In genomic region chr17:7476951-7477350, GRCh38 we compare ENCODE assay signal across 12 cellular contexts. TPM values are rescaled to one million over a fixed set of nuclear protein-coding genes. Genes with fewer than 3 reads are reported as not detected.
DNase-seq lines count a peak whose midpoint lies in the region; ATAC-seq and TF ChIP-seq lines count a peak whose summit lies in the region.
"Had no signal": no experiment of that assay in that cellular context is flagged by ENCODE, and none has a peak within 500 bp of the region (broad histone marks: within the 10 kb centered on the region; RNA-seq: fewer than 3 reads in every experiment).

No MANE protein-coding gene starts in this region.

- peaks cover 67% of the 10 kb centered on the region for H3K4me1 Mint-ChIP-seq in activated T-cell treated with anti-CD3 and anti-CD28 coated beads, Interleukin-2, amount 50 U/mL, for 24 hours (ENCODE audit: low read depth)

- H3K9ac ChIP-seq in mucosa of stomach (ENCODE audit: low read length) = peak overlapping the region; percentile 93

- 92 to 100% methylated on average over 2 to 5 of the region's 5 CpGs for WGBS in body of pancreas, 2 donors

- no peaks in the 10 kb centered on the region for H3K9me3 Mint-ChIP-seq in activated T-cell treated with anti-CD3 and anti-CD28 coated beads, Interleukin-2, amount 50 U/mL, for 24 hours
- H3K9me3 Mint-ChIP-seq: activated naive CD4-positive, alpha-beta T cell treated with anti-CD3 and anti-CD28 coated beads, Interleukin-2, amount 50 U/mL, for 72 hours had no signal

- intact Hi-C loops in body of pancreas (cut with DNase I) = no loop called here
- intact Hi-C loops in tibial artery (cut with DNase I; ENCODE audit: low total_unique reads) = loop anchor here (5.0 kb wide), 1 partner anchor 40 kb away; the partner anchor contains the start of genes FGF11 and TMEM102

- no peak for DNase-seq in activated T-cell treated with anti-CD3 and anti-CD28 coated beads, Interleukin-2, amount 50 U/mL, for 24 hours
- DNase-seq in activated T-cell treated with anti-CD3 and anti-CD28 coated beads for 4 hours (no peak), body of pancreas (no peak), tibial artery (no peak), foreskin keratinocyte (no peak), GDM1 (lab: John Stamatoyannopoulos, UW) (no peak)
- DNase-seq: hippocampal formation, SHP77 had no signal

- peaks cover 56% of the 10 kb centered on the region for H3K4me1 ChIP-seq in body of pancreas
- peaks cover 43% of the 10 kb centered on the region for H3K4me1 ChIP-seq in mucosa of stomach (ENCODE audit: control insufficient read depth, insufficient read depth, low read length)
- peaks cover 0 to 64% (median 46%) of the 10 kb centered on the region in 4 donors for H3K4me1 ChIP-seq in tibial artery
- H3K4me1 ChIP-seq in foreskin keratinocyte = peaks cover 22% of the 10 kb centered on the region

- TF ChIP-seq CTCF in body of pancreas (IDR thresholded peaks at IDR 0.05) (no peak), tibial artery (IDR thresholded peaks at IDR 0.05) (no peak), foreskin keratinocyte (conservative IDR thresholded peaks at IDR 0.05) (no peak)

- TF ChIP-seq POLR2A in body of pancreas (IDR thresholded peaks at IDR 0.05) = no peak

- H3K27me3 ChIP-seq in body of pancreas (no peaks in the 10 kb centered on the region), mucosa of stomach (ENCODE audit: control insufficient read depth, insufficient read depth, low read length) (no peaks in the 10 kb centered on the region), tibial artery (no peaks in the 10 kb centered on the region), foreskin keratinocyte (no peaks in the 10 kb centered on the region)

- H3K9me3 ChIP-seq in body of pancreas = no peaks in the 10 kb centered on the region
- H3K9me3 ChIP-seq in mucosa of stomach (ENCODE audit: control insufficient read depth, low read length) = no peaks in the 10 kb centered on the region
- no peaks in the 10 kb centered on the region for H3K9me3 ChIP-seq in tibial artery

- peak overlapping the region; percentile 99 to 100 (median 99) for H3K27ac ChIP-seq in body of pancreas
- peak overlapping the region; percentile 100 for H3K27ac ChIP-seq in tibial artery
- H3K27ac ChIP-seq in foreskin keratinocyte = no peak overlapping the region

- H3K4me3 ChIP-seq in body of pancreas = no peak overlapping the region
- H3K4me3 ChIP-seq in mucosa of stomach (ENCODE audit: low read length) = no peak overlapping the region
- peak overlapping the region; percentile 95 to 100 for H3K4me3 ChIP-seq in tibial artery

- ATAC-seq in body of pancreas (no peak), GM21515 (IDR thresholded peaks at IDR 0.05; ENCODE audit: unreplicated experiment) (no peak), foreskin keratinocyte (no peak)

- peak overlapping the region; percentile 86 for H3K4me3 Mint-ChIP-seq in activated T-cell treated with anti-CD3 and anti-CD28 coated beads, Interleukin-2, amount 50 U/mL, for 24 hours

- peak overlapping the region; percentile 91 for H3K27ac Mint-ChIP-seq in activated T-cell treated with anti-CD3 and anti-CD28 coated beads, Interleukin-2, amount 50 U/mL, for 24 hours

- no peaks in the 10 kb centered on the region for H3K27me3 Mint-ChIP-seq in activated T-cell treated with anti-CD3 and anti-CD28 coated beads, Interleukin-2, amount 50 U/mL, for 24 hours

- H3K36me3 ChIP-seq in body of pancreas (replicated peaks in 1 of 2; ENCODE audit: insufficient read depth in 1 of 2, low read depth in 2 of 2) = no peaks in the 10 kb centered on the region
- H3K36me3 ChIP-seq in mucosa of stomach (ENCODE audit: control insufficient read depth, insufficient read depth, low read length) = no peaks in the 10 kb centered on the region
- H3K36me3 ChIP-seq in tibial artery = no peaks in the 10 kb centered on the region

- H3K36me3 Mint-ChIP-seq in activated T-cell treated with anti-CD3 and anti-CD28 coated beads, Interleukin-2, amount 50 U/mL, for 24 hours (ENCODE audit: low read depth) = peaks cover 25% of the 10 kb centered on the region

RNA-seq across cellular contexts. Expression of gene ZBTB4, which starts 2.5 kb away (rescaled TPM):
- total RNA-seq in body of pancreas (10 to 100 TPM; 30.9 to 38.2 TPM), foreskin keratinocyte (33.7 and 37.9 TPM in 2 replicates)
- 17.1 and 18.5 TPM in 2 replicates for polyA plus RNA-seq in foreskin keratinocyte

RNA-seq across cellular contexts. Expression of gene SLC35G6, which starts 4.3 kb away (rescaled TPM):
- total RNA-seq in body of pancreas (not detected), foreskin keratinocyte (not detected in 2 replicates)
- not detected in 2 replicates for polyA plus RNA-seq in foreskin keratinocyte
- total RNA-seq: activated naive CD4-positive, alpha-beta T cell treated with anti-CD3 and anti-CD28 coated beads, Interleukin-2, amount 50 U/mL, for 72 hours; LHCN-M2 had no signal

RNA-seq across cellular contexts. Expression of gene POLR2A, which starts 7.2 kb away (rescaled TPM):
- total RNA-seq in body of pancreas (100 to 1,000 TPM in 1 of 2 donors, 10 to 100 TPM in 1; 36.3 to 124 TPM), foreskin keratinocyte (54.5 and 55.1 TPM in 2 replicates)
- polyA plus RNA-seq in foreskin keratinocyte = 20.2 and 23.9 TPM in 2 replicates

RNA-seq across cellular contexts. Expression of gene CHRNB1, which starts 32.1 kb away (rescaled TPM):
- total RNA-seq in body of pancreas = 1 to 10 TPM; 2.6 to 8.8 TPM
- total RNA-seq in foreskin keratinocyte = 28.6 and 31.2 TPM in 2 replicates
- 30.7 and 37.8 TPM in 2 replicates for polyA plus RNA-seq in foreskin keratinocyte

RNA-seq across cellular contexts. Expression of gene FGF11, which starts 37.6 kb away (rescaled TPM):
- total RNA-seq in body of pancreas (1 to 10 TPM in 1 of 2 donors, not detected in 1; 2.1 TPM), foreskin keratinocyte (15.5 and 16.9 TPM in 2 replicates)
- 13.4 and 14.3 TPM in 2 replicates for polyA plus RNA-seq in foreskin keratinocyte

Comparison
In these comparisons a context has a peak if more than half of its experiments do, and no peak if none do; other contexts are left out.
1. H3K4me3 ChIP-seq: peak in tibial artery (2 of 2); none in body of pancreas (0 of 2) and mucosa of stomach (single experiment).